ENCODE assay signal across 9 cellular contexts in genomic region chr2:166494140-166494544, GRCh38. TPM values are rescaled to one million over a fixed set of nuclear protein-coding genes. Genes with fewer than 3 reads are reported as not detected.
DNase-seq lines count a peak whose midpoint lies in the region; TF ChIP-seq lines count a peak whose summit lies in the region.
"Had no signal": no experiment of that assay in that cellular context is flagged by ENCODE, and none has a peak within 500 bp of the region (broad histone marks: within the 10 kb centered on the region; RNA-seq: fewer than 3 reads in every experiment).

Gene SCN7A, minus strand, starts transcription at chr2:166494249. Its CDS starts 16,553 bp downstream, at chr2:166477696.

- peak within 1 kb of the TSS; percentile 32 for H2BK15ac ChIP-seq in neuronal stem cell (ENCODE audit: low read length)

- no peak within 1 kb of the TSS for H2BK5ac ChIP-seq in neuronal stem cell (ENCODE audit: low read length)

- peak within 1 kb of the TSS; percentile 68 for H3K4me3 Mint-ChIP-seq in Calu3 (ENCODE audit: low read depth, unreplicated experiment)
- no peak within 1 kb of the TSS for H3K4me3 Mint-ChIP-seq in activated T-cell treated with anti-CD3 and anti-CD28 coated beads, Interleukin-2, amount 50 U/mL, for 24 hours

- H3K4me3 ChIP-seq in neuronal stem cell (ENCODE audit: low read length in 2 of 2) = peak within 1 kb of the TSS; percentile 41 to 67

- H3K4me2 ChIP-seq in neuronal stem cell (ENCODE audit: insufficient read depth, low read length, poor library complexity, severe bottlenecking) = peak within 1 kb of the TSS; percentile 65

- H3K36me3 Mint-ChIP-seq in Calu3 (ENCODE audit: insufficient read depth, unreplicated experiment) = no peaks in the 10 kb centered on the region
- H3K36me3 Mint-ChIP-seq in activated T-cell treated with anti-CD3 and anti-CD28 coated beads, Interleukin-2, amount 50 U/mL, for 24 hours (ENCODE audit: low read depth) = no peaks in the 10 kb centered on the region

- peaks cover 21% of the 10 kb centered on the region for H3K27me3 Mint-ChIP-seq in Calu3 (ENCODE audit: unreplicated experiment)
- H3K27me3 Mint-ChIP-seq in activated T-cell treated with anti-CD3 and anti-CD28 coated beads, Interleukin-2, amount 50 U/mL, for 24 hours = peaks cover 16% of the 10 kb centered on the region

- H3K18ac ChIP-seq in neuronal stem cell (ENCODE audit: low read length) = peak within 1 kb of the TSS; percentile 88

- no peaks in the 10 kb centered on the region for H3K9me3 ChIP-seq in neuronal stem cell (replicated peaks in 1 of 2; ENCODE audit: control insufficient read depth in 2 of 2, insufficient read depth in 1 of 2, low read depth in 1 of 2, low read length in 2 of 2)

- H3K4me1 ChIP-seq in neuronal stem cell (ENCODE audit: control insufficient read depth in 2 of 2, insufficient read depth in 1 of 2, low read depth in 1 of 2, low read length in 2 of 2) = peaks cover 5 to 9% of the 10 kb centered on the region in 2 donors

- CTCF ChIA-PET in Calu3 (lab: Charles Lee) = no interaction called here

- peak within 1 kb of the TSS; percentile 78 for H3K9ac ChIP-seq in neuronal stem cell (ENCODE audit: low read depth, low read length, poor library complexity)

- no peaks in the 10 kb centered on the region for H3K27me3 ChIP-seq in neuronal stem cell (ENCODE audit: control insufficient read depth in 3 of 3, insufficient read depth in 3 of 3, low read depth in 1 of 3, low read length in 3 of 3)

- H4K8ac ChIP-seq in neuronal stem cell (ENCODE audit: low read depth, low read length) = no peak within 1 kb of the TSS

- H3K9me3 Mint-ChIP-seq in Calu3 (ENCODE audit: low read depth, unreplicated experiment) = no peaks in the 10 kb centered on the region
- no peaks in the 10 kb centered on the region for H3K9me3 Mint-ChIP-seq in activated T-cell treated with anti-CD3 and anti-CD28 coated beads, Interleukin-2, amount 50 U/mL, for 24 hours

- TF ChIP-seq CTCF in Calu3 (IDR thresholded peaks at IDR 0.05; ENCODE audit: unreplicated experiment) = no peak
- TF ChIP-seq CTCF in GM10266 (IDR thresholded peaks at IDR 0.05; ENCODE audit: control insufficient read depth, insufficient read depth, low read depth, missing control alignments) = no peak

- peak within 1 kb of the TSS; percentile 95 for H2BK120ac ChIP-seq in neuronal stem cell (ENCODE audit: low read depth, low read length)

- intact Hi-C loops in Calu3 (cut with micrococcal nuclease; ENCODE audit: unreplicated experiment) = no loop called here

- no peaks in the 10 kb centered on the region for H3K79me1 ChIP-seq in neuronal stem cell (ENCODE audit: low read depth, low read length)

- no TSS peak for BruUV-seq in Calu3 (replicated peaks; lab: Mats Ljungman, UMichigan)

- no peak within 1 kb of the TSS for H3K23ac ChIP-seq in neuronal stem cell (ENCODE audit: low read depth, low read length, poor library complexity)

- H3K14ac ChIP-seq in neuronal stem cell (ENCODE audit: low read length) = no peak within 1 kb of the TSS

- DNase-seq in Calu3 (peak; percentile 8), NCI-H82 (lab: John Stamatoyannopoulos, UW) (peak; percentile 83), fibroblast of the conjunctiva (ENCODE audit: low read depth) (peak; percentile 4), neuronal stem cell (ENCODE audit: low spot score) (peak; percentile 69), GM10266 (ENCODE audit: extremely low spot score) (no peak), AML-193 (lab: John Stamatoyannopoulos, UW) (no peak)
- DNase-seq in activated T-cell treated with anti-CD3 and anti-CD28 coated beads, Interleukin-2, amount 50 U/mL, for 24 hours = no peak
- no peak for DNase-seq in activated naive CD4-positive, alpha-beta T cell treated with anti-CD3 and anti-CD28 coated beads, Interleukin-2, amount 50 U/mL, for 16 hours

- H2AK5ac ChIP-seq in neuronal stem cell (ENCODE audit: low read depth, low read length) = no peak within 1 kb of the TSS

- H2AFZ ChIP-seq in neuronal stem cell (ENCODE audit: low read length) = peak within 1 kb of the TSS; percentile 92

- no peak within 1 kb of the TSS for H3K27ac ChIP-seq in neuronal stem cell (replicated peaks; ENCODE audit: low read length)

- no peak within 1 kb of the TSS for H2BK12ac ChIP-seq in neuronal stem cell (ENCODE audit: low read length)

- H3K36me3 ChIP-seq in neuronal stem cell (replicated peaks in 1 of 2; ENCODE audit: control insufficient read depth in 2 of 2, insufficient read depth in 2 of 2, low read length in 2 of 2) = no peaks in the 10 kb centered on the region

- WGBS in neuronal stem cell (ENCODE audit: extremely low coverage in 2 of 2, insufficient read length in 2 of 2, insufficient replicate concordance in 1 of 2), 2 donors = no CpG with 5 or more reads among the region's 14 CpGs

- peaks cover 10% of the 10 kb centered on the region for H3K4me1 Mint-ChIP-seq in Calu3 (ENCODE audit: low read depth, unreplicated experiment)
- H3K4me1 Mint-ChIP-seq in activated T-cell treated with anti-CD3 and anti-CD28 coated beads, Interleukin-2, amount 50 U/mL, for 24 hours (ENCODE audit: low read depth) = no peaks in the 10 kb centered on the region

- H4K91ac ChIP-seq in neuronal stem cell (ENCODE audit: low read depth, low read length, poor library complexity) = no peak within 1 kb of the TSS

- no peak within 1 kb of the TSS for H3K4ac ChIP-seq in neuronal stem cell (ENCODE audit: low read length)

- H3K27ac Mint-ChIP-seq in Calu3 (ENCODE audit: unreplicated experiment) = peak within 1 kb of the TSS; percentile 41
- H3K27ac Mint-ChIP-seq in activated T-cell treated with anti-CD3 and anti-CD28 coated beads, Interleukin-2, amount 50 U/mL, for 24 hours = no peak within 1 kb of the TSS

RNA-seq across cellular contexts. Expression of gene SCN7A, which starts in this region (rescaled TPM):
- not detected in 2 replicates for total RNA-seq in Calu3 (2022)
- polyA plus RNA-seq in neuronal stem cell (2013, experiment 1 of 2) = 0.29 TPM
- 0.25 TPM for polyA plus RNA-seq in neuronal stem cell (2013, experiment 2 of 2)
- total RNA-seq: activated CD8-positive, alpha-beta memory T cell treated with anti-CD3 and anti-CD28 coated beads for 36 hours had no signal

Comparison
In these comparisons a context has a peak if more than half of its experiments do, and no peak if none do; other contexts are left out.
1. Peak in DNase-seq in Calu3; RNA of the gene not detected or under 1 TPM.
2. DNase-seq: peak in NCI-H82 (single experiment), fibroblast of the conjunctiva (single experiment) and neuronal stem cell (single experiment); none in activated T-cell treated with anti-CD3 and anti-CD28 coated beads, Interleukin-2, amount 50 U/mL, for 24 hours (single experiment), GM10266 (single experiment), activated naive CD4-positive, alpha-beta T cell treated with anti-CD3 and anti-CD28 coated beads, Interleukin-2, amount 50 U/mL, for 16 hours (single experiment) and AML-193 (0 of 2).